In genomic region chr16:56469748-56470147, GRCh38 we compare ENCODE assay signal across 14 cellular contexts. TPM values are rescaled to one million over a fixed set of nuclear protein-coding genes. Genes with fewer than 3 reads are reported as not detected.
DNase-seq lines count a peak whose midpoint lies in the region; ATAC-seq and TF ChIP-seq lines count a peak whose summit lies in the region.
"Had no signal": no experiment of that assay in that cellular context is flagged by ENCODE, and none has a peak within 500 bp of the region (broad histone marks: within the 10 kb centered on the region; RNA-seq: fewer than 3 reads in every experiment).

No MANE protein-coding gene starts in this region.

- H4K20me1 ChIP-seq in PC-3 (ENCODE audit: low read length) (peaks cover 4% of the 10 kb centered on the region; the same call in 1 of the 2 replicates), osteoblast (ENCODE audit: insufficient read depth, low read length) (no peaks in the 10 kb centered on the region)

- POLR2A ChIA-PET in PC-3 (lab: Charles Lee; ENCODE audit: unreplicated experiment) = no interaction called here

- H3K4me3 ChIP-seq in PC-3 (ENCODE audit: low read length) (no peak overlapping the region), osteoblast (ENCODE audit: insufficient read depth, low read length) (no peak overlapping the region)
- H3K4me3 ChIP-seq: GM12878, GM23248 had no signal

- H3F3A ChIP-seq in PC-3 (ENCODE audit: low read length, unreplicated experiment) = peaks cover 5% of the 10 kb centered on the region

- H3K4me1 ChIP-seq in PC-3 (ENCODE audit: insufficient read depth, low read length) (peaks cover 22% of the 10 kb centered on the region), osteoblast (ENCODE audit: insufficient read depth, low read length) (no peaks in the 10 kb centered on the region)

- CTCF ChIA-PET in PC-3 (lab: Charles Lee) = interaction anchor here (0.5 kb wide), 1 partner anchor 113 kb away, joined by 4 read pairs; no protein-coding TSS in a partner anchor

- TF ChIP-seq CTCF in PC-3 (conservative IDR thresholded peaks at IDR 0.05; ENCODE audit: low read depth, low read length) = no peak
- no peak for TF ChIP-seq CTCF in osteoblast (IDR thresholded peaks at IDR 0.05; ENCODE audit: extremely low read depth, low read depth, low read length)
- no peak for TF ChIP-seq CTCF in endothelial cell (IDR thresholded peaks at IDR 0.05; ENCODE audit: unreplicated experiment)

- H3K27me3 ChIP-seq in PC-3 (ENCODE audit: low read length) (no peaks in the 10 kb centered on the region), osteoblast (ENCODE audit: insufficient read depth, low read length) (no peaks in the 10 kb centered on the region)

- peak overlapping the region; percentile 66 for H3K27ac ChIP-seq in PC-3 (ENCODE audit: low read length)
- no peak overlapping the region for H3K27ac ChIP-seq in osteoblast (ENCODE audit: low read depth, low read length)
- H3K27ac ChIP-seq: C4-2B, GM23248 had no signal

- no peaks in the 10 kb centered on the region for H3K4me1 Mint-ChIP-seq in activated T-helper 17 cell treated with anti-CD3 and anti-CD28 coated beads, Interleukin-2, amount 50 U/mL, for 72 hours
- H3K4me1 Mint-ChIP-seq in endothelial cell (ENCODE audit: unreplicated experiment) = no peaks in the 10 kb centered on the region
- H3K4me1 Mint-ChIP-seq: B cell had no signal

- H3K79me2 ChIP-seq in PC-3 (ENCODE audit: low read length) (no peaks in the 10 kb centered on the region), osteoblast (ENCODE audit: insufficient read depth, low read length) (no peaks in the 10 kb centered on the region)

- H3K9me2 ChIP-seq in PC-3 (replicated peaks; ENCODE audit: low read length) = no peaks in the 10 kb centered on the region

- ATAC-seq in PC-3 (no peak), esophagus mucosa (peak; percentile 68)
- no peak for ATAC-seq in activated T-helper 17 cell treated with anti-CD3 and anti-CD28 coated beads, Interleukin-2, amount 50 U/mL, for 72 hours (replicated peaks)
- ATAC-seq: GM12878 had no signal

- intact Hi-C loops in PC-3 (cut with micrococcal nuclease) = no loop called here

- H3K4me2 ChIP-seq in PC-3 (ENCODE audit: low read length) (peak overlapping the region; percentile 68), osteoblast (ENCODE audit: insufficient read depth, low read length) (no peak overlapping the region)

- peaks cover 100% of the 10 kb centered on the region for H3K36me3 Mint-ChIP-seq in activated T-helper 17 cell treated with anti-CD3 and anti-CD28 coated beads, Interleukin-2, amount 50 U/mL, for 72 hours (ENCODE audit: low read depth)
- H3K36me3 Mint-ChIP-seq in endothelial cell (ENCODE audit: low read depth, unreplicated experiment) = peaks cover 30% of the 10 kb centered on the region

- BruUV-seq in PC-3 (replicated peaks; lab: Mats Ljungman, UMichigan) = no TSS peak

- H3K36me3 ChIP-seq in PC-3 (ENCODE audit: low read depth, low read length) (peaks cover 47% of the 10 kb centered on the region), osteoblast (ENCODE audit: insufficient read depth, low read length) (peaks cover 78% of the 10 kb centered on the region)

- no peaks in the 10 kb centered on the region for H3K27me3 Mint-ChIP-seq in activated T-helper 17 cell treated with anti-CD3 and anti-CD28 coated beads, Interleukin-2, amount 50 U/mL, for 72 hours
- peaks cover 1% of the 10 kb centered on the region for H3K27me3 Mint-ChIP-seq in endothelial cell (ENCODE audit: unreplicated experiment)
- H3K27me3 Mint-ChIP-seq: B cell; CD4-positive, alpha-beta memory T cell had no signal

- no peak overlapping the region for H3K4me3 Mint-ChIP-seq in activated T-helper 17 cell treated with anti-CD3 and anti-CD28 coated beads, Interleukin-2, amount 50 U/mL, for 72 hours
- H3K4me3 Mint-ChIP-seq in endothelial cell (ENCODE audit: unreplicated experiment) = no peak overlapping the region
- H3K4me3 Mint-ChIP-seq: B cell; CD4-positive, alpha-beta memory T cell had no signal

- peak overlapping the region; percentile 22 for H3K27ac Mint-ChIP-seq in activated T-helper 17 cell treated with anti-CD3 and anti-CD28 coated beads, Interleukin-2, amount 50 U/mL, for 72 hours
- H3K27ac Mint-ChIP-seq in endothelial cell (ENCODE audit: unreplicated experiment) = no peak overlapping the region
- H3K27ac Mint-ChIP-seq: B cell had no signal

- H3K9ac ChIP-seq in PC-3 (ENCODE audit: low read length) = no peak overlapping the region
- H3K9ac ChIP-seq: GM23248 had no signal

- no peaks in the 10 kb centered on the region for H3K9me3 ChIP-seq in PC-3 (ENCODE audit: low read length)
- no peaks in the 10 kb centered on the region for H3K9me3 ChIP-seq in osteoblast (ENCODE audit: low read depth, low read length)

- H2AFZ ChIP-seq in PC-3 (ENCODE audit: low read length) (no peak overlapping the region), osteoblast (ENCODE audit: low read length) (no peak overlapping the region)
- H2AFZ ChIP-seq: GM23248 had no signal

- DNase-seq in PC-3 (peak; percentile 37), osteoblast (ENCODE audit: insufficient read length, low spot score, missing footprints) (peak; percentile 17), endothelial cell (ENCODE audit: low spot score) (no peak), NCI-H748 (lab: John Stamatoyannopoulos, UW; ENCODE audit: unreplicated experiment) (no peak), C1 segment of cervical spinal cord (lab: John Stamatoyannopoulos, UW) (no peak), cerebellar nuclear complex (lab: John Stamatoyannopoulos, UW) (no peak)
- DNase-seq: CD4-positive, alpha-beta memory T cell; DMS79; GM23248 had no signal

- no peaks in the 10 kb centered on the region for H3K9me3 Mint-ChIP-seq in activated T-helper 17 cell treated with anti-CD3 and anti-CD28 coated beads, Interleukin-2, amount 50 U/mL, for 72 hours
- no peaks in the 10 kb centered on the region for H3K9me3 Mint-ChIP-seq in endothelial cell (ENCODE audit: unreplicated experiment)
- H3K9me3 Mint-ChIP-seq: CD4-positive, alpha-beta memory T cell had no signal

RNA-seq across cellular contexts. Expression of gene OGFOD1, which starts 18.4 kb away (rescaled TPM):
- total RNA-seq in PC-3 (2014; rRNA removed) (46.4 and 55.5 TPM in 2 replicates), esophagus mucosa (39.0 TPM), osteoblast (39.2 and 47.4 TPM in 2 replicates), endothelial cell (ENCODE audit: unreplicated experiment) (24.8 TPM)
- total RNA-seq in activated T-helper 17 cell treated with anti-CD3 and anti-CD28 coated beads, Interleukin-2, amount 50 U/mL, for 72 hours = 10 to 100 TPM; 28.8 to 59.9 TPM

RNA-seq across cellular contexts. Expression of gene NUDT21, which starts 18.6 kb away (rescaled TPM):
- total RNA-seq in PC-3 (2014; rRNA removed) (44.5 and 109 TPM in 2 replicates), esophagus mucosa (99.3 TPM), osteoblast (58.6 and 64.5 TPM in 2 replicates), endothelial cell (ENCODE audit: unreplicated experiment) (126 TPM)
- total RNA-seq in activated T-helper 17 cell treated with anti-CD3 and anti-CD28 coated beads, Interleukin-2, amount 50 U/mL, for 72 hours = 100 to 1,000 TPM; 262 to 288 TPM

RNA-seq across cellular contexts. Expression of gene AMFR, which starts 44.4 kb away (rescaled TPM):
- 98.9 and 107 TPM in 2 replicates for total RNA-seq in PC-3 (2014; rRNA removed)
- 10 to 100 TPM; 37.5 to 39.7 TPM for total RNA-seq in activated T-helper 17 cell treated with anti-CD3 and anti-CD28 coated beads, Interleukin-2, amount 50 U/mL, for 72 hours
- total RNA-seq in esophagus mucosa = 74.2 TPM
- 279 and 339 TPM in 2 replicates for total RNA-seq in osteoblast
- total RNA-seq in endothelial cell (ENCODE audit: unreplicated experiment) = 90.7 TPM

RNA-seq across cellular contexts. Expression of gene BBS2, which starts 50.1 kb away (rescaled TPM):
- total RNA-seq in PC-3 (2014; rRNA removed) (17.6 and 19.2 TPM in 2 replicates), esophagus mucosa (35.3 TPM), osteoblast (62.2 and 77.5 TPM in 2 replicates), endothelial cell (ENCODE audit: unreplicated experiment) (37.5 TPM)
- total RNA-seq in activated T-helper 17 cell treated with anti-CD3 and anti-CD28 coated beads, Interleukin-2, amount 50 U/mL, for 72 hours = 10 to 100 TPM; 18.8 to 23.2 TPM

Comparison
In these comparisons a context has a peak if more than half of its experiments do, and no peak if none do; other contexts are left out.
1. DNase-seq: peak in PC-3 (single experiment) and osteoblast (single experiment); none in endothelial cell (single experiment), NCI-H748 (single experiment), C1 segment of cervical spinal cord (0 of 14) and cerebellar nuclear complex (0 of 2).